22 cellular contexts compared by ENCODE assay signal in the genomic region with DNA sequence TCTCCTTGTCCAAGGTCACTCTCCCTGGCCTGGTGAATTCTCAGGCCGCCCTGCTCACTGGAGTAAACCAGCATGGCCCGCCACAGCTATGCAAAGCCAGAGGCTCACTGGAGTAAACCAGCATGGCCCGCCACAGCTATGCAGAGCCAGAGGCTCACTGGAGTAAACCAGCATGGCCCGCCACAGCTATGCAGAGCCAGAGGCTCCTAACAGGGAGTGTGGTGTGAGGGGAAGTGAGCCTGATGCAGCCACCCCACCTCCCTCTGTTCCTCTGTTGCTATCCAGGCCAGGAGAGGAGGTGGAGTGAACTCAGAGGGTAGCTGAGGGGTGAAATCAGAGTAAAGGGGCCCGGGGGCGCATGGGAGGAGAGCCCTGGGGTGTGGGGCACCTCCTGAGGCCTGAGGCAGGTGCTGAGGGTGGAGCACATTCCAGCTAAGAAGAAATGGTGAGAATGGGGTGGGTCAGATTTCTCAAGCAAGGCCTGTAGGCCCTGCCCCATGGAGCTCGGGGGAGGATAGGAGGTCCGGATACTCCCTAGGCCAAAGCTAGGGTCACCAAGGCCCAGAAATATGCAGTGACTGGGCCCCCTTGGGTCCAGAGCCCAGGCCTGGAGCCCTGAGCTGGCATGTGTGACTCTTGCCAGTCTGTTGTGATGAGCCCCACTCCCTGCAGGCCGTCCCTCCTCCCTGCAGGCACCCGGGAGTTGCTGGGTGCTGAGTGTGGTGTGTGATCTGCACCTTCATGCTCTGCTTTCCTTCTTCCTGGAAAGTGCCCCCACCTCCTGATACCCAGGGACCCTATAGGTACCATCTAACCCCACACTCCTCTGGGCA. TPM values are rescaled to one million over a fixed set of nuclear protein-coding genes. Genes with fewer than 3 reads are reported as not detected.
DNase-seq lines count a peak whose midpoint lies in the region; ATAC-seq and TF ChIP-seq lines count a peak whose summit lies in the region.
"Had no signal": no experiment of that assay in that cellular context is flagged by ENCODE, and none has a peak within 500 bp of the region (broad histone marks: within the 10 kb centered on the region; RNA-seq: fewer than 3 reads in every experiment).

No MANE protein-coding gene starts in this region.

- H3K9me3 ChIP-seq in right lobe of liver = no peaks in the 10 kb centered on the region
- H3K9me3 ChIP-seq in A673 (ENCODE audit: low read depth, low read length, poor library complexity, severe bottlenecking) = no peaks in the 10 kb centered on the region
- H3K9me3 ChIP-seq: right atrium auricular region, thyroid gland had no signal

- BruUV-seq in A673 (replicated peaks; lab: Mats Ljungman, UMichigan) = no TSS peak

- WGBS in right lobe of liver (ENCODE audit: insufficient coverage, low coverage, low lambda C conversion rate, missing lambda C conversion rate) = 62% methylated on average over 2 of the region's 10 CpGs

- no peaks in the 10 kb centered on the region for H3K9me3 Mint-ChIP-seq in stimulated activated effector memory CD8-positive, alpha-beta T cell treated with anti-CD3 and anti-CD28 coated beads, Interleukin-12 subunit alpha, Interleukin-12 subunit beta, amount 100 ng/mL, for 72 hours
- H3K9me3 Mint-ChIP-seq: activated naive CD4-positive, alpha-beta T cell treated with anti-CD3 and anti-CD28 coated beads for 36 hours had no signal

- intact Hi-C loops in right lobe of liver (cut with DNase I) (no loop called here), A673 (cut with micrococcal nuclease; ENCODE audit: unreplicated experiment) (no loop called here)

- no peak overlapping the region for H3K27ac Mint-ChIP-seq in stimulated activated effector memory CD8-positive, alpha-beta T cell treated with anti-CD3 and anti-CD28 coated beads, Interleukin-12 subunit alpha, Interleukin-12 subunit beta, amount 100 ng/mL, for 72 hours
- H3K27ac Mint-ChIP-seq: activated CD4-positive, alpha-beta T cell treated with anti-CD3 and anti-CD28 coated beads for 36 hours; activated naive CD4-positive, alpha-beta T cell treated with anti-CD3 and anti-CD28 coated beads for 36 hours had no signal

- no peak overlapping the region for H3K4me3 Mint-ChIP-seq in stimulated activated effector memory CD8-positive, alpha-beta T cell treated with anti-CD3 and anti-CD28 coated beads, Interleukin-12 subunit alpha, Interleukin-12 subunit beta, amount 100 ng/mL, for 72 hours
- H3K4me3 Mint-ChIP-seq: activated CD4-positive, alpha-beta T cell treated with anti-CD3 and anti-CD28 coated beads for 36 hours; activated naive CD4-positive, alpha-beta T cell treated with anti-CD3 and anti-CD28 coated beads for 36 hours had no signal

- no peak overlapping the region for H3K27ac ChIP-seq in right lobe of liver
- no peak overlapping the region for H3K27ac ChIP-seq in A673 (ENCODE audit: low read depth, low read length, poor library complexity, severe bottlenecking)
- H3K27ac ChIP-seq: C4-2B, coronary artery, epithelial cell of prostate, HL-60, right atrium auricular region, thyroid gland had no signal

- TF ChIP-seq POLR2A in right lobe of liver (IDR thresholded peaks at IDR 0.05) = no peak

- TF ChIP-seq CTCF in right lobe of liver (IDR thresholded peaks at IDR 0.05) (no peak), A673 (conservative IDR thresholded peaks at IDR 0.05; ENCODE audit: low read depth, low read length) (no peak)

- no peak for ATAC-seq in right lobe of liver
- ATAC-seq in stimulated activated effector memory CD8-positive, alpha-beta T cell treated with anti-CD3 and anti-CD28 coated beads, Interleukin-12 subunit alpha, Interleukin-12 subunit beta, amount 100 ng/mL, for 72 hours = peak; percentile 5
- ATAC-seq: activated CD4-positive, alpha-beta T cell treated with anti-CD3 and anti-CD28 coated beads for 36 hours had no signal

- H3K27me3 ChIP-seq in right lobe of liver = no peaks in the 10 kb centered on the region
- H3K27me3 ChIP-seq in A673 (replicated peaks; ENCODE audit: insufficient read depth, low read depth, low read length, poor library complexity) = no peaks in the 10 kb centered on the region
- H3K27me3 ChIP-seq: right atrium auricular region, thyroid gland had no signal

- no peaks in the 10 kb centered on the region for H3K4me1 Mint-ChIP-seq in stimulated activated effector memory CD8-positive, alpha-beta T cell treated with anti-CD3 and anti-CD28 coated beads, Interleukin-12 subunit alpha, Interleukin-12 subunit beta, amount 100 ng/mL, for 72 hours
- H3K4me1 Mint-ChIP-seq: activated CD4-positive, alpha-beta T cell treated with anti-CD3 and anti-CD28 coated beads for 36 hours had no signal

- POLR2A ChIA-PET in A673 (lab: Charles Lee; ENCODE audit: low non-redundant PET) = no interaction called here

- no peaks in the 10 kb centered on the region for H3K36me3 ChIP-seq in right lobe of liver
- H3K36me3 ChIP-seq in A673 (ENCODE audit: insufficient read depth, low read length, poor library complexity, severe bottlenecking) = no peaks in the 10 kb centered on the region
- H3K36me3 ChIP-seq: right atrium auricular region, thyroid gland had no signal

- DNase-seq in SIG-M5 treated with dmso at 0.1 percent for 504 hours (lab: John Stamatoyannopoulos, UW; ENCODE audit: unreplicated experiment) (peak; percentile 16), SIG-M5 (lab: John Stamatoyannopoulos, UW) (no peak), NCI-H226 (peak; percentile 50), right lobe of liver (peak in 2 of 3 donors; percentile 27 to 39), iPS-NIHi7 (ENCODE audit: extremely low spot score) (no peak), A673 (ENCODE audit: low spot score) (no peak), LoVo (ENCODE audit: low spot score) (no peak)
- DNase-seq in stimulated activated effector memory CD8-positive, alpha-beta T cell treated with anti-CD3 and anti-CD28 coated beads, Interleukin-12 subunit alpha, Interleukin-12 subunit beta, amount 100 ng/mL, for 72 hours (ENCODE audit: low spot score in 2 of 2) = no peak
- DNase-seq: activated CD4-positive, alpha-beta T cell treated with anti-CD3 and anti-CD28 coated beads for 36 hours; activated naive CD4-positive, alpha-beta T cell treated with anti-CD3 and anti-CD28 coated beads for 36 hours; KG1; NCI-H1417 treated with DMSO at 0.1 percent for 48 hours; Right ventricle myocardium superior; stimulated activated CD4-positive, alpha-beta T cell treated with anti-CD3 and anti-CD28 coated beads, Interleukin-2, amount 100 ng/mL, for 24 hours; thyroid gland had no signal

- CTCF ChIA-PET in A673 (lab: Charles Lee) = interaction anchor here (0.6 kb wide), 2 partner anchors 11 to 813 kb away, joined by 3 to 6 read pairs; no protein-coding TSS in a partner anchor

- H3K4me3 ChIP-seq in right lobe of liver (no peak overlapping the region), A673 (ENCODE audit: low read depth, low read length, poor library complexity, severe bottlenecking) (no peak overlapping the region)
- H3K4me3 ChIP-seq: coronary artery, lung, right atrium auricular region, thyroid gland had no signal

- H3K36me3 Mint-ChIP-seq in stimulated activated effector memory CD8-positive, alpha-beta T cell treated with anti-CD3 and anti-CD28 coated beads, Interleukin-12 subunit alpha, Interleukin-12 subunit beta, amount 100 ng/mL, for 72 hours = no peaks in the 10 kb centered on the region

- H3K4me1 ChIP-seq in right lobe of liver (no peaks in the 10 kb centered on the region), A673 (ENCODE audit: insufficient read depth, low read length, poor library complexity, severe bottlenecking) (no peaks in the 10 kb centered on the region)
- H3K4me1 ChIP-seq: right atrium auricular region, thyroid gland had no signal

RNA-seq across cellular contexts. Expression of gene ATP6V1B1, which starts 1.5 kb away (rescaled TPM):
- total RNA-seq in right lobe of liver = under 1 TPM in 1 of 6 experiments, not detected in 5; 0.44 TPM
- 6.4 and 6.5 TPM in 2 replicates for total RNA-seq in A673 (2021)
- total RNA-seq: activated CD4-positive, alpha-beta T cell treated with anti-CD3 and anti-CD28 coated beads for 36 hours; activated naive CD4-positive, alpha-beta T cell treated with anti-CD3 and anti-CD28 coated beads for 36 hours; right atrium auricular region; thyroid gland had no signal

RNA-seq across cellular contexts. Expression of gene VAX2, which starts 36.8 kb away (rescaled TPM):
- total RNA-seq in right lobe of liver (not detected), A673 (2021) (8.2 and 11.6 TPM in 2 replicates)
- total RNA-seq: activated CD4-positive, alpha-beta T cell treated with anti-CD3 and anti-CD28 coated beads for 36 hours; activated naive CD4-positive, alpha-beta T cell treated with anti-CD3 and anti-CD28 coated beads for 36 hours had no signal

RNA-seq across cellular contexts. Expression of gene ANKRD53, which starts 41.2 kb away (rescaled TPM):
- under 1 TPM in 5 of 6 experiments, not detected in 1; 0.25 to 0.93 (median 0.50) TPM for total RNA-seq in right lobe of liver
- total RNA-seq in A673 (2021) = 0.50 and 0.64 TPM in 2 replicates
- total RNA-seq: Daoy had no signal

RNA-seq across cellular contexts. Expression of gene TEX261, which starts 57.5 kb away (rescaled TPM):
- total RNA-seq in right lobe of liver (10 to 100 TPM; 26.5 to 33.2 (median 27.1) TPM), A673 (2021) (52.6 and 60.9 TPM in 2 replicates)

Comparison
In these comparisons a context has a peak if more than half of its experiments do, and no peak if none do; other contexts are left out.
1. DNase-seq: peak in SIG-M5 treated with dmso at 0.1 percent for 504 hours (single experiment), NCI-H226 (single experiment) and right lobe of liver (2 of 3); none in SIG-M5 (single experiment), stimulated activated effector memory CD8-positive, alpha-beta T cell treated with anti-CD3 and anti-CD28 coated beads, Interleukin-12 subunit alpha, Interleukin-12 subunit beta, amount 100 ng/mL, for 72 hours (0 of 2), iPS-NIHi7 (single experiment), A673 (single experiment) and LoVo (single experiment).